ENCODE assay signal across 24 cellular contexts in genomic region chr2:35443087-35443486, GRCh38.
"Had no signal": no experiment of that assay in that cellular context is flagged by ENCODE, and none has a peak within 500 bp of the region (broad histone marks: within the 10 kb centered on the region; RNA-seq: fewer than 3 reads in every experiment).

No MANE protein-coding gene starts in this region.

- H3K27ac ChIP-seq: adrenal gland, ascending aorta, brain microvascular endothelial cell, esophagus muscularis mucosa, stomach, suprapubic skin, tibial nerve had no signal

- H3K36me3 ChIP-seq: adrenal gland, ascending aorta, brain microvascular endothelial cell, esophagus muscularis mucosa, stomach, suprapubic skin, tibial nerve had no signal

- DNase-seq: activated B cell treated with CpG ODN at 0.5 μM for 24 hours; activated CD4-positive, alpha-beta T cell treated with anti-CD3 and anti-CD28 coated beads for 36 hours; activated CD4-positive, alpha-beta T cell treated with anti-CD3 and anti-CD28 coated beads, Interleukin-2, amount 50 U/mL, for 4 hours; activated CD8-positive, alpha-beta memory T cell treated with anti-CD3 and anti-CD28 coated beads for 24 hours; activated CD8-positive, alpha-beta memory T cell treated with anti-CD3 and anti-CD28 coated beads, Interleukin-2, amount 50 U/mL, for 4 hours; activated naive CD4-positive, alpha-beta T cell; activated T-cell treated with anti-CD3 and anti-CD28 coated beads, Interleukin-2, amount 50 U/mL, for 24 hours; adrenal gland; brain microvascular endothelial cell; central memory CD4-positive, alpha-beta T cell; effector memory CD8-positive, alpha-beta T cell; hippocampal formation; islet precursor cell; left colon; naive thymus-derived CD4-positive, alpha-beta T cell; occipital lobe; posterior cingulate gyrus; small intestine; stomach; T1000 had no signal

- H3K27me3 ChIP-seq: adrenal gland, ascending aorta, brain microvascular endothelial cell, esophagus muscularis mucosa, stomach, suprapubic skin, tibial nerve had no signal

- H3K4me3 ChIP-seq: adrenal gland, ascending aorta, esophagus muscularis mucosa, stomach, suprapubic skin, tibial nerve had no signal

- H3K4me1 ChIP-seq: adrenal gland, ascending aorta, esophagus muscularis mucosa, stomach, suprapubic skin, tibial nerve had no signal

- H3K9me3 ChIP-seq: adrenal gland, ascending aorta, esophagus muscularis mucosa, stomach, suprapubic skin, tibial nerve had no signal
